In genomic region chr3:39106281-39107055, GRCh38 we compare ENCODE assay signal across 8 cellular contexts. TPM values are rescaled to one million over a fixed set of nuclear protein-coding genes. Genes with fewer than 3 reads are reported as not detected.
DNase-seq lines count a peak whose midpoint lies in the region; ATAC-seq lines count a peak whose summit lies in the region.

No MANE protein-coding gene starts in this region.

- H3K27ac ChIP-seq in BLaER1 (peak overlapping the region; percentile 89), iPS-20b (ENCODE audit: low read length) (no peak overlapping the region)

- H3K4me1 ChIP-seq in BLaER1 (peaks cover 56% of the 10 kb centered on the region), iPS-20b (ENCODE audit: insufficient read depth, low read length) (peaks cover 7% of the 10 kb centered on the region; the same call in 1 of the 2 replicates)

- H3K27ac Mint-ChIP-seq in activated naive CD8-positive, alpha-beta T cell treated with anti-CD3 and anti-CD28 coated beads for 36 hours = peak overlapping the region; percentile 38
- peak overlapping the region; percentile 29 for H3K27ac Mint-ChIP-seq in stimulated activated effector memory CD8-positive, alpha-beta T cell treated with anti-CD3 and anti-CD28 coated beads, Interleukin-12 subunit alpha, Interleukin-12 subunit beta, amount 100 ng/mL, for 72 hours

- peak overlapping the region; percentile 99 for H3K4me2 ChIP-seq in BLaER1

- peak overlapping the region; percentile 99 for H3K4me3 ChIP-seq in BLaER1
- peak overlapping the region; percentile 93 for H3K4me3 ChIP-seq in iPS-20b (ENCODE audit: low read length)

- H3K9me3 ChIP-seq in BLaER1 (no peaks in the 10 kb centered on the region), iPS-20b (ENCODE audit: insufficient read depth, low read depth, low read length) (no peaks in the 10 kb centered on the region)

- H3K27me3 Mint-ChIP-seq in activated naive CD8-positive, alpha-beta T cell treated with anti-CD3 and anti-CD28 coated beads for 36 hours = no peaks in the 10 kb centered on the region

- peak overlapping the region; percentile 82 for H3K4me3 Mint-ChIP-seq in activated naive CD8-positive, alpha-beta T cell treated with anti-CD3 and anti-CD28 coated beads for 36 hours
- peak overlapping the region; percentile 84 for H3K4me3 Mint-ChIP-seq in stimulated activated effector memory CD8-positive, alpha-beta T cell treated with anti-CD3 and anti-CD28 coated beads, Interleukin-12 subunit alpha, Interleukin-12 subunit beta, amount 100 ng/mL, for 72 hours

- H4K20me1 ChIP-seq in BLaER1 = peaks cover 58% of the 10 kb centered on the region

- no peak for DNase-seq in activated naive CD8-positive, alpha-beta T cell treated with anti-CD3 and anti-CD28 coated beads for 36 hours
- no peak for DNase-seq in stimulated activated effector memory CD8-positive, alpha-beta T cell treated with anti-CD3 and anti-CD28 coated beads, Interleukin-12 subunit alpha, Interleukin-12 subunit beta, amount 100 ng/mL, for 72 hours (ENCODE audit: low spot score in 2 of 2)
- no peak for DNase-seq in foreskin melanocyte
- DNase-seq in stimulated activated CD4-positive, alpha-beta T cell treated with anti-CD3 and anti-CD28 coated beads, Interleukin-1b, Interleukin-23, amount 100 ng/mL, for 48 hours = no peak

- H3K27me3 ChIP-seq in BLaER1 (no peaks in the 10 kb centered on the region), iPS-20b (ENCODE audit: insufficient read depth, low read length) (peaks cover 29% of the 10 kb centered on the region)

- no peaks in the 10 kb centered on the region for H3K9me3 Mint-ChIP-seq in activated naive CD8-positive, alpha-beta T cell treated with anti-CD3 and anti-CD28 coated beads for 36 hours
- H3K9me3 Mint-ChIP-seq in stimulated activated effector memory CD8-positive, alpha-beta T cell treated with anti-CD3 and anti-CD28 coated beads, Interleukin-12 subunit alpha, Interleukin-12 subunit beta, amount 100 ng/mL, for 72 hours = no peaks in the 10 kb centered on the region

- no peaks in the 10 kb centered on the region for H3K36me3 Mint-ChIP-seq in activated naive CD8-positive, alpha-beta T cell treated with anti-CD3 and anti-CD28 coated beads for 36 hours
- no peaks in the 10 kb centered on the region for H3K36me3 Mint-ChIP-seq in stimulated activated effector memory CD8-positive, alpha-beta T cell treated with anti-CD3 and anti-CD28 coated beads, Interleukin-12 subunit alpha, Interleukin-12 subunit beta, amount 100 ng/mL, for 72 hours

- H3K36me3 ChIP-seq in BLaER1 (peaks cover 7% of the 10 kb centered on the region; the same call in 1 of the 2 replicates), iPS-20b (ENCODE audit: insufficient read depth, low read depth, low read length) (no peaks in the 10 kb centered on the region)

- H3K9ac ChIP-seq in BLaER1 = peak overlapping the region; percentile 91
- peak overlapping the region; percentile 64 for H3K9ac ChIP-seq in iPS-20b (ENCODE audit: low read depth, low read length)

- peaks cover 46% of the 10 kb centered on the region for H3K4me1 Mint-ChIP-seq in activated naive CD8-positive, alpha-beta T cell treated with anti-CD3 and anti-CD28 coated beads for 36 hours
- peaks cover 66% of the 10 kb centered on the region for H3K4me1 Mint-ChIP-seq in stimulated activated effector memory CD8-positive, alpha-beta T cell treated with anti-CD3 and anti-CD28 coated beads, Interleukin-12 subunit alpha, Interleukin-12 subunit beta, amount 100 ng/mL, for 72 hours

- ATAC-seq in HG02610 (IDR thresholded peaks at IDR 0.05; ENCODE audit: unreplicated experiment) (peak; percentile 2), HG02981 (IDR thresholded peaks at IDR 0.05; ENCODE audit: unreplicated experiment) (no peak)
- ATAC-seq in stimulated activated effector memory CD8-positive, alpha-beta T cell treated with anti-CD3 and anti-CD28 coated beads, Interleukin-12 subunit alpha, Interleukin-12 subunit beta, amount 100 ng/mL, for 72 hours = no peak

RNA-seq across cellular contexts. Expression of gene GORASP1, which starts 1.0 kb away (rescaled TPM):
- 10 to 100 TPM; 11.5 to 11.9 TPM for total RNA-seq in activated naive CD8-positive, alpha-beta T cell treated with anti-CD3 and anti-CD28 coated beads for 36 hours

RNA-seq across cellular contexts. Expression of gene TTC21A, which starts 1.0 kb away (rescaled TPM):
- under 1 TPM; 0.42 to 0.78 TPM for total RNA-seq in activated naive CD8-positive, alpha-beta T cell treated with anti-CD3 and anti-CD28 coated beads for 36 hours

RNA-seq across cellular contexts. Expression of gene CSRNP1, which starts 46.9 kb away (rescaled TPM):
- 10 to 100 TPM; 53.4 to 54.8 TPM for total RNA-seq in activated naive CD8-positive, alpha-beta T cell treated with anti-CD3 and anti-CD28 coated beads for 36 hours

RNA-seq across cellular contexts. Expression of gene WDR48, which starts 54.7 kb away (rescaled TPM):
- total RNA-seq in activated naive CD8-positive, alpha-beta T cell treated with anti-CD3 and anti-CD28 coated beads for 36 hours = 10 to 100 TPM; 38.4 to 41.0 TPM

RNA-seq across cellular contexts. Expression of gene SCN11A, which starts 54.7 kb away (rescaled TPM):
- total RNA-seq in activated naive CD8-positive, alpha-beta T cell treated with anti-CD3 and anti-CD28 coated beads for 36 hours = under 1 TPM; 0.08 to 0.12 TPM
